ENCODE assay signal across 21 cellular contexts in genomic region chr11:129595043-129595962, GRCh38.
A peak's percentile ranks its signal among the peaks of the same experiment; 100 is the strongest.
DNase-seq lines count a peak whose midpoint lies in the region; ATAC-seq and TF ChIP-seq lines count a peak whose summit lies in the region.
"Had no signal": no experiment of that assay in that cellular context is flagged by ENCODE, and none has a peak within 500 bp of the region (broad histone marks: within the 10 kb centered on the region; RNA-seq: fewer than 3 reads in every experiment).

No MANE protein-coding gene starts in this region.

- TF ChIP-seq POLR2A in esophagus squamous epithelium (IDR thresholded peaks at IDR 0.05), result no peak

- H3K79me2 ChIP-seq in mesendoderm (ENCODE audit: control insufficient read depth, insufficient read depth, low read length), result no peaks in the 10 kb centered on the region

- H3K27ac ChIP-seq in right atrium auricular region (no peak overlapping the region), esophagus squamous epithelium (peak overlapping the region in 3 of 4 donors; percentile 31 to 86 (median 83)), mesendoderm (ENCODE audit: low read depth, low read length) (no peak overlapping the region)
- H3K27ac ChIP-seq: BLaER1, SJCRH30 had no signal

- H3K4ac ChIP-seq in mesendoderm (ENCODE audit: low read depth, low read length), result no peak overlapping the region

- no peaks in the 10 kb centered on the region for H3K9me3 ChIP-seq in right atrium auricular region
- no peaks in the 10 kb centered on the region for H3K9me3 ChIP-seq in esophagus squamous epithelium
- H3K9me3 ChIP-seq: HAP-1, MG63, SJCRH30 had no signal

- intact Hi-C loops in Right ventricle myocardium superior (cut with DNase I) (no loop called here), esophagus squamous epithelium (cut with DNase I) (no loop called here)

- no peaks in the 10 kb centered on the region for H3K27me3 ChIP-seq in right atrium auricular region
- no peaks in the 10 kb centered on the region for H3K27me3 ChIP-seq in esophagus squamous epithelium
- H3K27me3 ChIP-seq in mesendoderm (ENCODE audit: insufficient read depth, low read length, poor library complexity), result no peaks in the 10 kb centered on the region
- H3K27me3 ChIP-seq: BLaER1, MG63, SJCRH30 had no signal

- H3K56ac ChIP-seq in mesendoderm (ENCODE audit: low read length), result no peak overlapping the region

- no peak overlapping the region for H2BK15ac ChIP-seq in mesendoderm (replicated peaks; ENCODE audit: low read depth)

- ATAC-seq in Right ventricle myocardium superior (ENCODE audit: poor library complexity), result no peak
- ATAC-seq in HG02571 (IDR thresholded peaks at IDR 0.05; ENCODE audit: unreplicated experiment), result no peak
- ATAC-seq: PC-3, SK-N-SH treated with all-trans-retinoic acid at 6 μM for 48 hours had no signal

- no peak overlapping the region for H3K18ac ChIP-seq in mesendoderm (ENCODE audit: low read length)

- H2AK5ac ChIP-seq in mesendoderm (ENCODE audit: low read length), result no peak overlapping the region

- H4K5ac ChIP-seq in mesendoderm (ENCODE audit: low read length), result no peak overlapping the region

- DNase-seq in right atrium auricular region (ENCODE audit: low spot score) (peak; percentile 28), Right ventricle myocardium superior (no peak), esophagus squamous epithelium (lab: John Stamatoyannopoulos, UW) (no peak), mesendoderm (peak; percentile 46), NOMO-1 treated with dmso at 0.1 percent for 144 hours (lab: John Stamatoyannopoulos, UW; ENCODE audit: unreplicated experiment) (no peak), GM13977 (ENCODE audit: low spot score) (no peak)
- no peak for DNase-seq in activated CD8-positive, alpha-beta memory T cell treated with anti-CD3 and anti-CD28 coated beads, Interleukin-2, amount 50 U/mL, for 4 hours
- DNase-seq: CD4-positive, CD25-positive, alpha-beta regulatory T cell; DMS153; GOT3; KG1; MG63; NCI-H1694 treated with DMSO at 0.1 percent for 48 hours; NCI-H2227 treated with DMSO at 0.1 percent for 48 hours; NCI-H774; PC-3; SJCRH30 had no signal

- no peak overlapping the region for H3K23ac ChIP-seq in mesendoderm (ENCODE audit: low read length)

- no peak overlapping the region for H3K4me2 ChIP-seq in mesendoderm (ENCODE audit: low read length)
- H3K4me2 ChIP-seq: BLaER1 had no signal

- no peak overlapping the region for H2BK5ac ChIP-seq in mesendoderm (ENCODE audit: low read length)

- WGBS in esophagus squamous epithelium, 2 donors, result 45 to 46% methylated on average over 5 to 9 of the region's 9 CpGs
- WGBS in mesendoderm (ENCODE audit: extremely low coverage, insufficient coverage, low lambda C conversion rate), result no CpG with 5 or more reads among the region's 9 CpGs

- no peak for TF ChIP-seq CTCF in right atrium auricular region (IDR thresholded peaks at IDR 0.05)
- no peak for TF ChIP-seq CTCF in esophagus squamous epithelium (IDR thresholded peaks at IDR 0.05)
- no peak for TF ChIP-seq CTCF in GM13977 (IDR thresholded peaks at IDR 0.05; ENCODE audit: extremely low read depth, insufficient read depth, missing control alignments)

- no peak overlapping the region for H4K8ac ChIP-seq in mesendoderm (ENCODE audit: low read depth, low read length)

- H3K9ac ChIP-seq in mesendoderm (ENCODE audit: low read length), result no peak overlapping the region
- H3K9ac ChIP-seq: BLaER1 had no signal

- H3K4me1 ChIP-seq in right atrium auricular region (no peaks in the 10 kb centered on the region), esophagus squamous epithelium (peaks cover 0 to 70% (median 0%) of the 10 kb centered on the region in 3 donors), mesendoderm (ENCODE audit: control insufficient read depth, low read depth, low read length) (peaks cover 13% of the 10 kb centered on the region)
- H3K4me1 ChIP-seq: BLaER1, HAP-1, SJCRH30 had no signal

- H3K4me3 ChIP-seq in right atrium auricular region (no peak overlapping the region), esophagus squamous epithelium (no peak overlapping the region), mesendoderm (ENCODE audit: low read length) (no peak overlapping the region)
- H3K4me3 ChIP-seq: BLaER1, HAP-1, MG63, SJCRH30 had no signal

- in situ Hi-C loops in GM13977 (cut with MboI; ENCODE audit: low pct_unique_long_range_greater_than_20kb, low sequenced_read_pairs, unreplicated experiment), result no loop called here

- H2BK120ac ChIP-seq in mesendoderm (ENCODE audit: low read depth, low read length), result no peak overlapping the region

- H3K36me3 ChIP-seq in right atrium auricular region (no peaks in the 10 kb centered on the region), esophagus squamous epithelium (no peaks in the 10 kb centered on the region), mesendoderm (ENCODE audit: control insufficient read depth, insufficient read depth, low read length) (no peaks in the 10 kb centered on the region)
- H3K36me3 ChIP-seq: BLaER1, HAP-1, MG63, SJCRH30 had no signal

- H3K79me1 ChIP-seq in mesendoderm (ENCODE audit: low read length), result no peaks in the 10 kb centered on the region

Comparison
In these comparisons a context has a peak if more than half of its experiments do, and no peak if none do; other contexts are left out.
1. DNase-seq: peak in right atrium auricular region (single experiment) and mesendoderm (single experiment); none in Right ventricle myocardium superior (single experiment), esophagus squamous epithelium (single experiment), NOMO-1 treated with dmso at 0.1 percent for 144 hours (single experiment), GM13977 (single experiment) and activated CD8-positive, alpha-beta memory T cell treated with anti-CD3 and anti-CD28 coated beads, Interleukin-2, amount 50 U/mL, for 4 hours (single experiment).
2. H3K27ac ChIP-seq: peak in esophagus squamous epithelium (3 of 4); none in right atrium auricular region (0 of 2) and mesendoderm (single experiment).